Comparison of ENCODE assay signal across 1 cellular context in genomic region chr1:202010042-202011015, GRCh38.
TF ChIP-seq lines count a peak whose summit lies in the region.

ELF3 (plus strand) TSS chr1:202010587; CDS start chr1:202011137, 550 bp downstream.

TF ChIP-seq in HepG2, 621 proteins besides CTCF, POLR2A, EP300 and RAD21 (continued from another document and continues in another):
- peak; percentile 56; the same call in 1 of the 2 replicates for TF ChIP-seq AHDC1 (CRISPR knock-in tag; IDR thresholded peaks at IDR 0.05; ENCODE audit: borderline replicate concordance)
- TF ChIP-seq TBX2 (CRISPR knock-in tag; IDR thresholded peaks at IDR 0.05; ENCODE audit: borderline replicate concordance) = peak; percentile 70
- TF ChIP-seq MATR3 (CRISPR knock-in tag; IDR thresholded peaks at IDR 0.05) = no peak
- no peak for TF ChIP-seq HDAC6 (IDR thresholded peaks at IDR 0.05; ENCODE audit: low read depth, low read length)
- peak; percentile 70; the same call in 1 of the 2 replicates for TF ChIP-seq MTA1 (CRISPR knock-in tag; IDR thresholded peaks at IDR 0.05; ENCODE audit: borderline replicate concordance)
- TF ChIP-seq MLX (CRISPR knock-in tag; IDR thresholded peaks at IDR 0.05) = no peak; the same call in 1 of the 2 replicates
- TF ChIP-seq THAP8 (CRISPR knock-in tag; IDR thresholded peaks at IDR 0.05; ENCODE audit: borderline replicate concordance) = no peak
- peak; percentile 47; the same call in 1 of the 2 replicates for TF ChIP-seq CCDC6 (CRISPR knock-in tag; IDR thresholded peaks at IDR 0.05)
- TF ChIP-seq ZNF350 (CRISPR knock-in tag; IDR thresholded peaks at IDR 0.05; ENCODE audit: borderline replicate concordance, low read depth) = peak; percentile 32
- TF ChIP-seq ZEB1 (IDR thresholded peaks at IDR 0.05; ENCODE audit: insufficient replicate concordance, low read depth) = peak; percentile 89
- no peak for TF ChIP-seq ZNF576 (CRISPR knock-in tag; IDR thresholded peaks at IDR 0.05)
- peak; percentile 23 for TF ChIP-seq PRDM10 (CRISPR knock-in tag; IDR thresholded peaks at IDR 0.05; ENCODE audit: low read depth)
- TF ChIP-seq SIN3A (IDR thresholded peaks at IDR 0.05; ENCODE audit: borderline replicate concordance, low read depth, low read length) = peak; percentile 91
- peak; percentile 3; the same call in 1 of the 2 replicates for TF ChIP-seq ZNF333 (CRISPR knock-in tag; IDR thresholded peaks at IDR 0.05; ENCODE audit: borderline replicate concordance)
- peak; percentile 50; the same call in 1 of the 2 replicates for TF ChIP-seq ZNF335 (CRISPR knock-in tag; IDR thresholded peaks at IDR 0.05)
- TF ChIP-seq UBTF (CRISPR knock-in tag; IDR thresholded peaks at IDR 0.05) = peak; percentile 86
- no peak for TF ChIP-seq NFAT5 (CRISPR knock-in tag; IDR thresholded peaks at IDR 0.05)
- TF ChIP-seq FOXA1 (IDR thresholded peaks at IDR 0.05) = no peak
- no peak for TF ChIP-seq FOXA1 (CRISPR knock-in tag; IDR thresholded peaks at IDR 0.05)
- peak; percentile 63; the same call in 1 of the 2 replicates for TF ChIP-seq SP140L (CRISPR knock-in tag; IDR thresholded peaks at IDR 0.05; ENCODE audit: borderline replicate concordance)
- peak; percentile 88; the same call in 1 of the 2 replicates for TF ChIP-seq RELA (CRISPR knock-in tag; IDR thresholded peaks at IDR 0.05)
- no peak; the same call in 1 of the 2 replicates for TF ChIP-seq TOPORS (CRISPR knock-in tag; IDR thresholded peaks at IDR 0.05)
- TF ChIP-seq ZNF292 (CRISPR knock-in tag; IDR thresholded peaks at IDR 0.05; ENCODE audit: borderline replicate concordance, low read depth) = peak; percentile 78
- TF ChIP-seq ZGPAT (CRISPR knock-in tag; IDR thresholded peaks at IDR 0.05) = peak; percentile 67
- TF ChIP-seq KLF12 (CRISPR knock-in tag; IDR thresholded peaks at IDR 0.05; ENCODE audit: borderline replicate concordance) = no peak
- TF ChIP-seq MYC (CRISPR knock-in tag; IDR thresholded peaks at IDR 0.05; ENCODE audit: borderline replicate concordance) = peak; percentile 49; the same call in 1 of the 2 replicates
- TF ChIP-seq ZNF446 (CRISPR knock-in tag; IDR thresholded peaks at IDR 0.05) = 0 out of 2 replicates have a peak, but pooled peaks have one; percentile 69
- 0 out of 2 replicates have a peak, but pooled peaks have one; percentile 23 for TF ChIP-seq ZNF331 (CRISPR knock-in tag; IDR thresholded peaks at IDR 0.05)
- peak; percentile 71 for TF ChIP-seq NRL (CRISPR knock-in tag; IDR thresholded peaks at IDR 0.05; ENCODE audit: borderline replicate concordance)
- no peak for TF ChIP-seq ATF7 (IDR thresholded peaks at IDR 0.05)
- TF ChIP-seq ATF7 (CRISPR knock-in tag; IDR thresholded peaks at IDR 0.05) = 0 out of 2 replicates have a peak, but pooled peaks have one; percentile 24
- no peak for TF ChIP-seq KLF13 (CRISPR knock-in tag; IDR thresholded peaks at IDR 0.05)
- TF ChIP-seq ZNF530 (CRISPR knock-in tag; IDR thresholded peaks at IDR 0.05; ENCODE audit: low read depth) = no peak
- peak; percentile 67 for TF ChIP-seq RXRA (CRISPR knock-in tag; IDR thresholded peaks at IDR 0.05)
- TF ChIP-seq ZNF337 (CRISPR knock-in tag; IDR thresholded peaks at IDR 0.05; ENCODE audit: borderline replicate concordance, low read depth) = peak; percentile 47; the same call in 1 of the 2 replicates
- no peak for TF ChIP-seq BRF2 (CRISPR knock-in tag; IDR thresholded peaks at IDR 0.05)
